1 cellular context compared by ENCODE assay signal in the genomic region with DNA sequence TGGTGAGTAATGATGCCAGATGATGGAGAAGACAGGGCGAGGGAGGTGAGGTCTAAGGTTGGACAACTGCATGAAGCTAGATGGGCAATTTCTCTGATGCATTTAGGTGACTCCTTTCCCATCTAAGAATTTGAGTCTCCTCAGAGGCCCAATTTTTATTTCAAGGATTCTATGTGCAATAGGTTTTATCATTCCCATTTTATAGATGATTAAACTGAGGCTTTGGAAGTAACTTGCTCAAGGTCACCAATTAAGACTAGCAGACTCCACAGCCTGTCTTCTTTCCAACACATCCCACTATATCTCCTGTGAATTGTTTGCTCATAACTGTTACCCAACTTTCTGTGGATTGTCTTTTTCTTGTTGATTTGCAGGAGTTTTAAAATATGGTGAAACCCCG.
TF ChIP-seq lines count a peak whose summit lies in the region.

No MANE protein-coding gene starts in this region.

TF ChIP-seq in K562, 482 proteins besides CTCF, POLR2A, EP300 and RAD21 (continued from another document):
- TF ChIP-seq, protein P1, sequence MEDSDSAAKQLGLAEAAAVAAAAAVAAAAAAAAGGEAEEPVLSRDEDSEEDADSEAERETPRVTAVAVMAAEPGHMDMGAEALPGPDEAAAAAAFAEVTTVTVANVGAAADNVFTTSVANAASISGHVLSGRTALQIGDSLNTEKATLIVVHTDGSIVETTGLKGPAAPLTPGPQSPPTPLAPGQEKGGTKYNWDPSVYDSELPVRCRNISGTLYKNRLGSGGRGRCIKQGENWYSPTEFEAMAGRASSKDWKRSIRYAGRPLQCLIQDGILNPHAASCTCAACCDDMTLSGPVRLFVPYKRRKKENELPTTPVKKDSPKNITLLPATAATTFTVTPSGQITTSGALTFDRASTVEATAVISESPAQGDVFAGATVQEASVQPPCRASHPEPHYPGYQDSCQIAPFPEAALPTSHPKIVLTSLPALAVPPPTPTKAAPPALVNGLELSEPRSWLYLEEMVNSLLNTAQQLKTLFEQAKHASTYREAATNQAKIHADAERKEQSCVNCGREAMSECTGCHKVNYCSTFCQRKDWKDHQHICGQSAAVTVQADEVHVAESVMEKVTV (CRISPR knock-in tag; IDR thresholded peaks at IDR 0.05), result no peak
- TF ChIP-seq STAG1 (CRISPR knock-in tag; IDR thresholded peaks at IDR 0.05; ENCODE audit: borderline replicate concordance), result no peak
